14 cellular contexts compared by ENCODE assay signal in genomic region chr20:40110241-40110910, GRCh38.
"Had no signal": no experiment of that assay in that cellular context is flagged by ENCODE, and none has a peak within 500 bp of the region (broad histone marks: within the 10 kb centered on the region; RNA-seq: fewer than 3 reads in every experiment).

No MANE protein-coding gene starts in this region.

- H3K9me3 ChIP-seq: transverse colon, vagina had no signal

- H3K27ac ChIP-seq: coronary artery, transverse colon, vagina had no signal

- ATAC-seq: activated CD4-positive, CD25-positive, alpha-beta regulatory T cell treated with anti-CD3 and anti-CD28 coated beads, Interleukin-2, amount 50 U/mL, for 24 hours; activated CD8-positive, alpha-beta T cell treated with anti-CD3 and anti-CD28 coated beads, Interleukin-2, amount 10 ng/mL, durations not matched to agents 7 days and 5 days; natural killer cell treated with Interleukin-12 subunit alpha and Interleukin-12 subunit beta and Interleukin-15 and Interleukin-18, amount 100 ng/mL, for 72 hours; T-cell had no signal

- DNase-seq: activated CD4-positive, alpha-beta T cell treated with anti-CD3 and anti-CD28 coated beads, Interleukin-2, amount 10 ng/mL, durations not matched to agents 7 days and 5 days; activated CD8-positive, alpha-beta T cell treated with anti-CD3 and anti-CD28 coated beads, Interleukin-2, amount 10 ng/mL, durations not matched to agents 7 days and 5 days; activated naive CD4-positive, alpha-beta T cell treated with Interleukin-2 at 50 U/mL for 16 hours; activated naive CD8-positive, alpha-beta T cell treated with anti-CD3 and anti-CD28 coated beads, Interleukin-2, amount 10 ng/mL, durations not matched to agents 7 days and 5 days; activated T-cell treated with anti-CD3 and anti-CD28 coated beads, Interleukin-2, amount 50 U/mL, for 24 hours; stimulated activated CD4-positive, alpha-beta T cell treated with anti-CD3 and anti-CD28 coated beads, Interleukin-2, amount 100 ng/mL, for 24 hours; stimulated activated naive CD4-positive, alpha-beta T cell treated with Interleukin-2 at 50 U/mL for 16 hours; T-cell; T-helper 9 cell; transverse colon had no signal

- H3K4me1 ChIP-seq: transverse colon, vagina had no signal

- H3K36me3 ChIP-seq: transverse colon, vagina had no signal

- H3K4me3 ChIP-seq: coronary artery, transverse colon, vagina had no signal

- H3K27me3 ChIP-seq: transverse colon, vagina had no signal
